ENCODE assay signal across 12 cellular contexts in genomic region chr21:44444286-44444931, GRCh38. TPM values are rescaled to one million over a fixed set of nuclear protein-coding genes. Genes with fewer than 3 reads are reported as not detected.
DNase-seq lines count a peak whose midpoint lies in the region; ATAC-seq and TF ChIP-seq lines count a peak whose summit lies in the region.
"Had no signal": no experiment of that assay in that cellular context is flagged by ENCODE, and none has a peak within 500 bp of the region (broad histone marks: within the 10 kb centered on the region; RNA-seq: fewer than 3 reads in every experiment).

No MANE protein-coding gene starts in this region.

- ATAC-seq in DND-41 (ENCODE audit: insufficient read depth, low read depth) (no peak), lower lobe of right lung (no peak)
- peak; percentile 21 for ATAC-seq in activated T-helper 17 cell treated with anti-CD3 and anti-CD28 coated beads, Interleukin-2, amount 50 U/mL, for 72 hours (replicated peaks)

- H3K36me3 Mint-ChIP-seq in activated T-helper 17 cell treated with anti-CD3 and anti-CD28 coated beads, Interleukin-2, amount 50 U/mL, for 72 hours (ENCODE audit: low read depth), result peaks cover 22% of the 10 kb centered on the region

- no peak overlapping the region for H3K27ac Mint-ChIP-seq in activated T-helper 17 cell treated with anti-CD3 and anti-CD28 coated beads, Interleukin-2, amount 50 U/mL, for 72 hours
- H3K27ac Mint-ChIP-seq: activated CD4-positive, alpha-beta T cell treated with anti-CD3 and anti-CD28 coated beads, Interleukin-2, amount 10 ng/mL, durations not matched to agents 24 days and 14 days had no signal

- CTCF ChIA-PET in HEK293 (lab: Yijun Ruan, JAX), result interaction anchor here (0.6 to 0.7 kb wide), 2 partner anchors 72 to 768 kb away, joined by 3 to 4 read pairs; no protein-coding TSS in a partner anchor

- POLR2A ChIA-PET in HEK293 (lab: Yijun Ruan, JAX), result interaction anchor here (0.7 kb wide), 1 partner anchor 18 kb away, joined by 4 read pairs; no protein-coding TSS in a partner anchor

- H3K4me1 Mint-ChIP-seq in activated T-helper 17 cell treated with anti-CD3 and anti-CD28 coated beads, Interleukin-2, amount 50 U/mL, for 72 hours, result no peaks in the 10 kb centered on the region
- H3K4me1 Mint-ChIP-seq: activated CD4-positive, alpha-beta T cell treated with anti-CD3 and anti-CD28 coated beads, Interleukin-2, amount 10 ng/mL, durations not matched to agents 24 days and 14 days; naive B cell had no signal

- TF ChIP-seq CTCF in DND-41 (IDR thresholded peaks at IDR 0.05; ENCODE audit: borderline replicate concordance, extremely low read depth, low read length, poor library complexity, severe bottlenecking) (peak; percentile 39), HEK293 (tag by site-specific recombination; IDR thresholded peaks at IDR 0.05) (no peak), lower lobe of right lung (IDR thresholded peaks at IDR 0.05) (no peak), GM10266 (IDR thresholded peaks at IDR 0.05; ENCODE audit: control insufficient read depth, insufficient read depth, low read depth, missing control alignments) (no peak)

- H3K9me3 ChIP-seq in DND-41 (ENCODE audit: insufficient read depth, low read length, severe bottlenecking) (no peaks in the 10 kb centered on the region), HEK293 (ENCODE audit: control insufficient read depth, insufficient read depth, low read depth, low read length) (no peaks in the 10 kb centered on the region), lower lobe of right lung (no peaks in the 10 kb centered on the region)

- H3K27me3 ChIP-seq in DND-41 (ENCODE audit: insufficient read depth, low read length, poor library complexity), result no peaks in the 10 kb centered on the region
- H3K27me3 ChIP-seq in lower lobe of right lung (ENCODE audit: low read depth), result peaks cover 15% of the 10 kb centered on the region

- H3K4me3 ChIP-seq in DND-41 (ENCODE audit: low read depth in 1 of 2, low read length in 2 of 2) (no peak overlapping the region), HEK293 (ENCODE audit: low read depth, low read length) (no peak overlapping the region), lower lobe of right lung (no peak overlapping the region)

- H3K4me3 Mint-ChIP-seq in activated T-helper 17 cell treated with anti-CD3 and anti-CD28 coated beads, Interleukin-2, amount 50 U/mL, for 72 hours, result no peak overlapping the region
- H3K4me3 Mint-ChIP-seq: activated CD4-positive, alpha-beta T cell treated with anti-CD3 and anti-CD28 coated beads, Interleukin-2, amount 10 ng/mL, durations not matched to agents 24 days and 14 days; naive B cell had no signal

- no peak overlapping the region for H3K9ac ChIP-seq in DND-41 (ENCODE audit: low read depth, low read length)

- H3K27ac ChIP-seq in DND-41 (ENCODE audit: low read length) (no peak overlapping the region), HEK293 (ENCODE audit: extremely low read depth, low read depth, low read length) (no peak overlapping the region), lower lobe of right lung (no peak overlapping the region)

- intact Hi-C loops in lower lobe of right lung (cut with DNase I), result no loop called here

- H3K4me1 ChIP-seq in DND-41 (ENCODE audit: insufficient read depth, low read length) (no peaks in the 10 kb centered on the region), HEK293 (ENCODE audit: control insufficient read depth, insufficient read depth, low read length) (no peaks in the 10 kb centered on the region), lower lobe of right lung (no peaks in the 10 kb centered on the region)

- H3K4me2 ChIP-seq in DND-41 (ENCODE audit: insufficient read depth, low read length), result no peak overlapping the region

- no peaks in the 10 kb centered on the region for H4K20me1 ChIP-seq in DND-41 (ENCODE audit: insufficient read depth, low read length)

- H2AFZ ChIP-seq in DND-41 (ENCODE audit: low read depth, low read length), result no peak overlapping the region

- no peaks in the 10 kb centered on the region for H3K27me3 Mint-ChIP-seq in activated T-helper 17 cell treated with anti-CD3 and anti-CD28 coated beads, Interleukin-2, amount 50 U/mL, for 72 hours

- DNase-seq in DND-41 (no peak), lower lobe of right lung (peak; percentile 42), GM10266 (ENCODE audit: extremely low spot score) (no peak), DMS153 (lab: John Stamatoyannopoulos, UW) (no peak), amniotic stem cell (lab: John Stamatoyannopoulos, UW) (no peak)
- DNase-seq in stimulated activated CD4-positive, alpha-beta T cell treated with anti-CD3 and anti-CD28 coated beads, Interleukin-4, amount 100 ng/mL, for 24 hours, result no peak
- DNase-seq: activated CD4-positive, alpha-beta T cell treated with anti-CD3 and anti-CD28 coated beads, Interleukin-2, amount 10 ng/mL, durations not matched to agents 24 days and 14 days; effector CD4-positive, alpha-beta T cell; hippocampal formation; naive B cell had no signal

- no peaks in the 10 kb centered on the region for H3K9me3 Mint-ChIP-seq in activated T-helper 17 cell treated with anti-CD3 and anti-CD28 coated beads, Interleukin-2, amount 50 U/mL, for 72 hours
- H3K9me3 Mint-ChIP-seq: activated CD4-positive, alpha-beta T cell treated with anti-CD3 and anti-CD28 coated beads, Interleukin-2, amount 10 ng/mL, durations not matched to agents 24 days and 14 days had no signal

- H3K79me2 ChIP-seq in DND-41 (ENCODE audit: insufficient read depth, low read length), result no peaks in the 10 kb centered on the region

- H3K36me3 ChIP-seq in DND-41 (ENCODE audit: insufficient read depth, low read length) (no peaks in the 10 kb centered on the region), HEK293 (ENCODE audit: control insufficient read depth in 2 of 2, insufficient read depth in 1 of 2, low read length in 2 of 2) (no peaks in the 10 kb centered on the region), lower lobe of right lung (no peaks in the 10 kb centered on the region)

TF ChIP-seq in HEK293, 187 proteins besides CTCF, POLR2A, EP300 and RAD21:
- TF ChIP-seq ZNF530 (tag by site-specific recombination; IDR thresholded peaks at IDR 0.05; ENCODE audit: low read depth) (no peak), KLF8 (tag by site-specific recombination; IDR thresholded peaks at IDR 0.05) (0 out of 2 replicates have a peak, but pooled peaks have one; percentile 15), ZNF16 (tag by site-specific recombination; IDR thresholded peaks at IDR 0.05; ENCODE audit: low read depth) (no peak), ZNF501 (tag by site-specific recombination; IDR thresholded peaks at IDR 0.05) (no peak), KLF1 (tag by site-specific recombination; IDR thresholded peaks at IDR 0.05) (peak; percentile 74), ZSCAN5A (tag by site-specific recombination; IDR thresholded peaks at IDR 0.05) (0 out of 2 replicates have a peak, but pooled peaks have one; percentile 33), ZNF37A (tag by site-specific recombination; IDR thresholded peaks at IDR 0.05) (no peak), ZNF555 (tag by site-specific recombination; conservative IDR thresholded peaks at IDR 0.05) (no peak), ZNF354C (tag by site-specific recombination; IDR thresholded peaks at IDR 0.05; ENCODE audit: borderline replicate concordance, low read depth) (no peak), ZNF560 (tag by site-specific recombination; IDR thresholded peaks at IDR 0.05; ENCODE audit: borderline replicate concordance) (no peak), ZNF26 (tag by site-specific recombination; IDR thresholded peaks at IDR 0.05) (no peak)

RNA-seq across cellular contexts. Expression of gene LRRC3, which starts 10.9 kb away (rescaled TPM):
- total RNA-seq in activated T-helper 17 cell treated with anti-CD3 and anti-CD28 coated beads, Interleukin-2, amount 50 U/mL, for 72 hours, result 1 to 10 TPM; 3.5 TPM
- total RNA-seq in lower lobe of right lung, result 4.0 TPM
